ENCODE assay signal across 8 cellular contexts in the genomic region with DNA sequence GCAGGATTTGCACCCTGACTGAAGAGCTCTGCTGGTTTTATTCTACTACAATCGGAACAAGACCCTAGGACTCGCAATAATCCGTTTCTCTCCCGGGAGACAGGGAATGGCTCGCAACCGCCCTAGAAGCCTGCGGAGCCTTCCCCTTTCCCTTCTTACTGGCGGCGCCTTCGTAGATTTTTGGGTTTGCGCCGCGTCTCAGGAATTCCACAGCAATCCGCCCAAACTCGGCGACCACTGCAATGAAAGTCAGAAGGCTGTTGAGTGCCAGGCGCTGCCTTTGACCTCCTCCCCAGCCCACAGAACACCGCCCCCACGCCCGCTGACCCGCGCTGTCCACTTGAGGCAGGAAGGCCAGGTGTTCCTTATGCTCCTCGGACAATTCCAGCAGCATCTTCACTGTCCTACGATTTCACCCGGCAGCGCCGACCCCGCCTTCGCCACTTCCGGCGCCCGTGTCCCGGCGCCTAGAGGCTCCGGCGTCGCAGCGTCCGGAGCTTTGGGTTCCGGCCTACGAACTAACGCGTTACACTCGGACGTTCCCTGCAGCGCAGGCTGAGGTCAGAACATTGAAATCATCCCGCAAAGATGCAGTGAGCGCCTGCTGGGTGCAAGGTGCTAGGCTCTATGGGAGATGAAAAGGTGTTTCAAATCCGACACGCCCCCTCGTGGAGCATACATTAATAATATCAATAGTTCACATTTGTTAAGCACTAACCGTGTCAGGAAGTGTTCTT. TPM values are rescaled to one million over a fixed set of nuclear protein-coding genes. Genes with fewer than 3 reads are reported as not detected.
A peak's percentile ranks its signal among the peaks of the same experiment; 100 is the strongest.
DNase-seq lines count a peak whose midpoint lies in the region; TF ChIP-seq lines count a peak whose summit lies in the region.

COMMD2 (minus strand) TSS at position 439 of the 737 bp plus-strand sequence; CDS start at position 394, 45 bp downstream.

- peak within 1 kb of the TSS; percentile 94 for H3K4me2 ChIP-seq in neural progenitor cell

- TF ChIP-seq POLR2A in Raji (IDR thresholded peaks at IDR 0.05; ENCODE audit: insufficient read depth, low read depth, low read length) = peak; percentile 93

- peak; percentile 50 for TF ChIP-seq CTCF in LNCaP clone FGC (IDR thresholded peaks at IDR 0.05; ENCODE audit: control insufficient read depth, extremely low read depth, insufficient read depth)
- no peak for TF ChIP-seq CTCF in foreskin fibroblast (IDR thresholded peaks at IDR 0.05; ENCODE audit: low read depth, low read length)
- peak; percentile 42 for TF ChIP-seq CTCF in neural progenitor cell (IDR thresholded peaks at IDR 0.05)

- H3F3A ChIP-seq in neural progenitor cell (ENCODE audit: low read depth) = no peaks in the 10 kb centered on the region

- H3K9me3 Mint-ChIP-seq in neural progenitor cell = no peaks in the 10 kb centered on the region

- peak within 1 kb of the TSS; percentile 98 for H3K4me3 Mint-ChIP-seq in neural progenitor cell

- H2AFZ ChIP-seq in neural progenitor cell (replicated peaks) = peak within 1 kb of the TSS; percentile 87

- peaks cover 18% of the 10 kb centered on the region for H3K36me3 Mint-ChIP-seq in neural progenitor cell

- H3K9me3 ChIP-seq in ES-I3 (ENCODE audit: control insufficient read depth, insufficient read depth, low read length) (no peaks in the 10 kb centered on the region), neural progenitor cell (ENCODE audit: low read depth) (no peaks in the 10 kb centered on the region)

- H3K4me3 ChIP-seq in LNCaP clone FGC (ENCODE audit: low read depth, low read length) (peak within 1 kb of the TSS; percentile 96), foreskin fibroblast (ENCODE audit: low read depth in 1 of 2, low read length in 2 of 2) (peak within 1 kb of the TSS; percentile 61 to 95), neural progenitor cell (peak within 1 kb of the TSS; percentile 81)

- no peaks in the 10 kb centered on the region for H3K27me3 ChIP-seq in neural progenitor cell

- H3K79me2 ChIP-seq in neural progenitor cell (ENCODE audit: low read depth) = peaks cover 28% of the 10 kb centered on the region

- H3K9ac ChIP-seq in ES-I3 (ENCODE audit: low read depth, low read length) = peak within 1 kb of the TSS; percentile 81
- peak within 1 kb of the TSS; percentile 71 for H3K9ac ChIP-seq in neural progenitor cell

- H4K20me1 ChIP-seq in neural progenitor cell (ENCODE audit: low read depth) = no peaks in the 10 kb centered on the region

- H3K27me3 Mint-ChIP-seq in neural progenitor cell (ENCODE audit: insufficient read depth, low read depth) = no peaks in the 10 kb centered on the region

- peak within 1 kb of the TSS; percentile 52 for H3K27ac ChIP-seq in neural progenitor cell

- peaks cover 3% of the 10 kb centered on the region; the same call in 1 of the 2 replicates for H3K4me1 ChIP-seq in ES-I3 (ENCODE audit: insufficient read depth, low read length)
- peaks cover 8% of the 10 kb centered on the region for H3K4me1 ChIP-seq in neural progenitor cell

- H3K4me1 Mint-ChIP-seq in neural progenitor cell = peaks cover 11% of the 10 kb centered on the region

- 0 out of 2 replicates have a peak, but pooled peaks cover 3% of the 10 kb centered on the region for H3K36me3 ChIP-seq in ES-I3 (ENCODE audit: insufficient read depth, low read length)
- H3K36me3 ChIP-seq in neural progenitor cell = peaks cover 14% of the 10 kb centered on the region

- peak within 1 kb of the TSS; percentile 94 for H3K27ac Mint-ChIP-seq in neural progenitor cell

- DNase-seq in H4 (ENCODE audit: low spot score) (peak; percentile 88), LNCaP clone FGC (ENCODE audit: low read depth) (peak; percentile 90), activated gamma-delta T cell (lab: John Stamatoyannopoulos, UW) (peak; percentile 38), foreskin fibroblast (peak; percentile 81 to 95), neural progenitor cell (ENCODE audit: low spot score) (peak; percentile 92), stromal cell of bone marrow (ENCODE audit: low read depth) (peak; percentile 67)

RNA-seq across cellular contexts. Expression of gene COMMD2, which starts in this region (rescaled TPM):
- 52.3 and 52.7 TPM in 2 replicates for total RNA-seq in H4 (2014; rRNA removed; shearing (Covaris generic))
- total RNA-seq in neural progenitor cell (ENCODE audit: low replicate concordance) = 46.8 and 110 TPM in 2 replicates

Comparison
In these comparisons a context has a peak if more than half of its experiments do, and no peak if none do; other contexts are left out.
1. Peak in every context shown above with its lines: DNase-seq, H3K4me3 ChIP-seq and H3K27ac ChIP-seq.
2. DNase-seq: peak in every context shown above with its lines; median percentile 92 in neural progenitor cell; 90 in LNCaP clone FGC; 88 in H4; 88 in foreskin fibroblast; 67 in stromal cell of bone marrow; 38 in activated gamma-delta T cell.